ENCODE assay signal across 23 cellular contexts in genomic region chr7:93725954-93726353, GRCh38.
"Had no signal": no experiment of that assay in that cellular context is flagged by ENCODE, and none has a peak within 500 bp of the region (broad histone marks: within the 10 kb centered on the region; RNA-seq: fewer than 3 reads in every experiment).

No MANE protein-coding gene starts in this region.

- H3K36me3 ChIP-seq: colonic mucosa, esophagus squamous epithelium, gastrocnemius medialis, heart right ventricle, left lung, lower lobe of right lung had no signal

- ATAC-seq: effector memory CD8-positive, alpha-beta T cell; esophagus mucosa; gastrocnemius medialis; heart right ventricle; left cardiac atrium; left lung; left ventricle myocardium superior; lower lobe of right lung; mucosa of descending colon had no signal

- H3K9me3 ChIP-seq: colonic mucosa, esophagus squamous epithelium, gastrocnemius medialis, heart right ventricle, left lung, lower lobe of right lung, mucosa of descending colon had no signal

- H3K4me1 ChIP-seq: colonic mucosa, esophagus squamous epithelium, gastrocnemius medialis, heart right ventricle, left lung, lower lobe of right lung had no signal

- H3K27me3 ChIP-seq: colonic mucosa, esophagus squamous epithelium, gastrocnemius medialis, heart right ventricle, left lung had no signal

- H3K27ac ChIP-seq: colonic mucosa, epithelial cell of prostate, esophagus squamous epithelium, gastrocnemius medialis, heart right ventricle, left lung, lower lobe of right lung had no signal

- H3K4me3 ChIP-seq: colonic mucosa, esophagus squamous epithelium, gastrocnemius medialis, heart right ventricle, left lung, lower lobe of right lung, mucosa of descending colon had no signal

- DNase-seq: colonic mucosa; cortex of kidney; effector CD8-positive, alpha-beta T cell; effector memory CD8-positive, alpha-beta T cell; endodermal cell; erythroblast; esophagus squamous epithelium; foreskin fibroblast; foreskin melanocyte; gastrocnemius medialis; glutamatergic neuron; head of caudate nucleus; heart right ventricle; hippocampal formation; left cardiac atrium; left lung; left ventricle myocardium superior; lower lobe of right lung; mesenchymal stem cell; mucosa of descending colon; naive B cell had no signal
